8 cellular contexts compared by ENCODE assay signal in genomic region chr1:207077470-207078377, GRCh38. TPM values are rescaled to one million over a fixed set of nuclear protein-coding genes. Genes with fewer than 3 reads are reported as not detected.
DNase-seq lines count a peak whose midpoint lies in the region; ATAC-seq and TF ChIP-seq lines count a peak whose summit lies in the region.

No MANE protein-coding gene starts in this region.

- ATAC-seq in GM18498 (IDR thresholded peaks at IDR 0.05; ENCODE audit: unreplicated experiment), result no peak

- DNase-seq in BJ (ENCODE audit: low read depth), result peak; percentile 51
- peak; percentile 64 for DNase-seq in GM20000 (ENCODE audit: low spot score)
- DNase-seq in NCI-H1417 (lab: John Stamatoyannopoulos, UW), result peak; percentile 62 to 94 (median 86)
- peak; percentile 39 for DNase-seq in T follicular helper cell (ENCODE audit: low read depth)
- DNase-seq in adipocyte (ENCODE audit: low read depth), result peak; percentile 88
- peak; percentile 76 to 89 for DNase-seq in cardiac muscle cell (ENCODE audit: low read depth in 1 of 2, low spot score in 1 of 2)
- peak; percentile 80 for DNase-seq in renal cortical epithelial cell (ENCODE audit: low read depth)

- peaks cover 29% of the 10 kb centered on the region for H3K4me1 ChIP-seq in adipocyte (ENCODE audit: control insufficient read depth, insufficient read depth, low read length)
- H3K4me1 ChIP-seq in cardiac muscle cell (ENCODE audit: low read depth), result peaks cover 8% of the 10 kb centered on the region

- H3K4me3 ChIP-seq in BJ (ENCODE audit: low read depth, low read length), result no peak overlapping the region
- no peak overlapping the region for H3K4me3 ChIP-seq in adipocyte (ENCODE audit: low read length)
- H3K4me3 ChIP-seq in cardiac muscle cell, result no peak overlapping the region

- peak; percentile 91 for TF ChIP-seq CTCF in BJ (IDR thresholded peaks at IDR 0.05; ENCODE audit: insufficient read depth, low read depth, low read length)
- TF ChIP-seq CTCF in GM20000 (IDR thresholded peaks at IDR 0.05; ENCODE audit: extremely low read depth, missing control alignments), result peak; percentile 79
- TF ChIP-seq CTCF in cardiac muscle cell (IDR thresholded peaks at IDR 0.05; ENCODE audit: low read depth, low read length), result peak; percentile 84

- POLR2A ChIA-PET in BJ (lab: Charles Lee), result no interaction called here

- H3K27ac ChIP-seq in cardiac muscle cell, result no peak overlapping the region

- CTCF ChIA-PET in BJ (lab: Yijun Ruan, JAX), result interaction anchor here (0.7 to 2.1 kb wide), 12 partner anchors 9 to 352 kb away, joined by 3 to 8 read pairs (median 4); partner anchors contain the start of gene PFKFB2

- H3K9me3 ChIP-seq in adipocyte (ENCODE audit: control insufficient read depth, low read length), result no peaks in the 10 kb centered on the region
- H3K9me3 ChIP-seq in cardiac muscle cell (ENCODE audit: low read depth), result no peaks in the 10 kb centered on the region

- peak overlapping the region; percentile 3 for H3K9ac ChIP-seq in adipocyte (ENCODE audit: low read length)

- H3K36me3 ChIP-seq in BJ (ENCODE audit: control insufficient read depth, insufficient read depth, low read length), result no peaks in the 10 kb centered on the region
- peaks cover 8% of the 10 kb centered on the region for H3K36me3 ChIP-seq in adipocyte (ENCODE audit: control insufficient read depth, insufficient read depth, low read length, severe bottlenecking)
- no peaks in the 10 kb centered on the region for H3K36me3 ChIP-seq in cardiac muscle cell

- H3K27me3 ChIP-seq in BJ (ENCODE audit: control insufficient read depth, insufficient read depth, low read length) (no peaks in the 10 kb centered on the region; the same call in 1 of the 2 replicates), adipocyte (replicated peaks; ENCODE audit: control insufficient read depth, insufficient read depth, low read length) (no peaks in the 10 kb centered on the region), cardiac muscle cell (no peaks in the 10 kb centered on the region)

RNA-seq across cellular contexts. Expression of gene C4BPB, which starts 10.9 kb away (rescaled TPM):
- polyA plus RNA-seq in BJ (2011; rRNA removed) (not detected in 2 replicates), cardiac muscle cell (not detected in 2 replicates)
- polyA minus RNA-seq in BJ (2011; rRNA and poly(A)+ RNA removed), result not detected in 2 replicates
- total RNA-seq in cardiac muscle cell (not detected in 2 replicates), renal cortical epithelial cell (not detected in 2 replicates)

RNA-seq across cellular contexts. Expression of gene PFKFB2, which starts 24.6 kb away (rescaled TPM):
- polyA plus RNA-seq in BJ (2011; rRNA removed) (1.5 and 1.9 TPM in 2 replicates), cardiac muscle cell (3.6 and 6.0 TPM in 2 replicates)
- 1.2 and 1.8 TPM in 2 replicates for polyA minus RNA-seq in BJ (2011; rRNA and poly(A)+ RNA removed)
- total RNA-seq in cardiac muscle cell (3.6 and 5.7 TPM in 2 replicates), renal cortical epithelial cell (10.7 and 15.8 TPM in 2 replicates)

RNA-seq across cellular contexts. Expression of gene C4BPA, which starts 26.3 kb away (rescaled TPM):
- not detected in 2 replicates for polyA plus RNA-seq in BJ (2011; rRNA removed)
- not detected in 2 replicates for polyA minus RNA-seq in BJ (2011; rRNA and poly(A)+ RNA removed)
- total RNA-seq in cardiac muscle cell, result not detected in 2 replicates
- polyA plus RNA-seq in cardiac muscle cell, result not detected in 2 replicates
- total RNA-seq in renal cortical epithelial cell, result 0.05 TPM in 1 of 2 replicates, not detected in the other

RNA-seq across cellular contexts. Expression of gene YOD1, which starts 26.7 kb away (rescaled TPM):
- polyA plus RNA-seq in BJ (2011; rRNA removed) (1.2 and 2.5 TPM in 2 replicates), cardiac muscle cell (3.8 and 4.3 TPM in 2 replicates)
- polyA minus RNA-seq in BJ (2011; rRNA and poly(A)+ RNA removed), result 2.6 and 3.4 TPM in 2 replicates
- total RNA-seq in cardiac muscle cell (6.8 and 8.8 TPM in 2 replicates), renal cortical epithelial cell (15.1 and 15.5 TPM in 2 replicates)

RNA-seq across cellular contexts. Expression of gene C1orf116, which starts 45.2 kb away (rescaled TPM):
- polyA plus RNA-seq in BJ (2011; rRNA removed), result not detected in 2 replicates
- not detected in 2 replicates for polyA minus RNA-seq in BJ (2011; rRNA and poly(A)+ RNA removed)
- 0.21 TPM in 2 replicates for total RNA-seq in cardiac muscle cell
- polyA plus RNA-seq in cardiac muscle cell, result 0.29 TPM in 1 of 2 replicates, not detected in the other
- 16.3 and 17.9 TPM in 2 replicates for total RNA-seq in renal cortical epithelial cell
